In genomic region chr10:96947036-96947435, GRCh38 we compare ENCODE assay signal across 14 cellular contexts.
DNase-seq lines count a peak whose midpoint lies in the region; ATAC-seq and TF ChIP-seq lines count a peak whose summit lies in the region.
"Had no signal": no experiment of that assay in that cellular context is flagged by ENCODE, and none has a peak within 500 bp of the region (broad histone marks: within the 10 kb centered on the region; RNA-seq: fewer than 3 reads in every experiment).

No MANE protein-coding gene starts in this region.

- no peaks in the 10 kb centered on the region for H3K4me1 Mint-ChIP-seq in nephron progenitor cell

- H3K36me3 ChIP-seq in heart left ventricle (peaks cover 0 to 26% (median 17%) of the 10 kb centered on the region in 9 donors), right atrium auricular region (peaks cover under 1% of the 10 kb centered on the region), heart right ventricle (peaks cover 0 to 55% (median 0%) of the 10 kb centered on the region in 9 donors), gastroesophageal sphincter (peaks cover 0 to 6% of the 10 kb centered on the region in 2 donors)

- WGBS in heart left ventricle, 4 donors, result 51 to 61% (median 56%) methylated on average over 5 of the region's 5 CpGs
- WGBS in heart right ventricle, 2 donors, result 52 to 67% methylated on average over 5 of the region's 5 CpGs
- WGBS in gastroesophageal sphincter (ENCODE audit: low coverage in 1 of 2), 2 donors, result 83 to 95% methylated on average over 5 of the region's 5 CpGs

- TF ChIP-seq POLR2A in heart left ventricle (IDR thresholded peaks at IDR 0.05), result no peak
- no peak for TF ChIP-seq POLR2A in gastroesophageal sphincter (IDR thresholded peaks at IDR 0.05)

- intact Hi-C loops in heart left ventricle (cut with DNase I) (no loop called here), heart right ventricle (cut with DNase I) (no loop called here)

- peaks cover 31% of the 10 kb centered on the region for H3K36me3 Mint-ChIP-seq in nephron progenitor cell (ENCODE audit: low read depth)

- TF ChIP-seq CTCF in heart left ventricle (IDR thresholded peaks at IDR 0.05) (no peak), right atrium auricular region (IDR thresholded peaks at IDR 0.05) (no peak), heart right ventricle (IDR thresholded peaks at IDR 0.05) (no peak), nephron progenitor cell (IDR thresholded peaks at IDR 0.05) (no peak), gastroesophageal sphincter (IDR thresholded peaks at IDR 0.05) (no peak)

- H3K27ac ChIP-seq in heart left ventricle (peak overlapping the region in 6 of 12 donors; percentile 7 to 57 (median 24)), right atrium auricular region (peak overlapping the region in 1 of 2 donors; percentile 46), heart right ventricle (peak overlapping the region in 6 of 10 donors; percentile 11 to 61 (median 42)), gastroesophageal sphincter (no peak overlapping the region)

- no peak overlapping the region for H3K4me3 Mint-ChIP-seq in nephron progenitor cell
- H3K4me3 Mint-ChIP-seq: B cell; CD4-positive, alpha-beta memory T cell had no signal

- H3K9me3 ChIP-seq in heart left ventricle (no peaks in the 10 kb centered on the region), right atrium auricular region (no peaks in the 10 kb centered on the region), heart right ventricle (no peaks in the 10 kb centered on the region), gastroesophageal sphincter (no peaks in the 10 kb centered on the region)

- H3K27me3 Mint-ChIP-seq in nephron progenitor cell (ENCODE audit: low read depth, poor library complexity), result no peaks in the 10 kb centered on the region
- H3K27me3 Mint-ChIP-seq: B cell; CD4-positive, alpha-beta memory T cell had no signal

- DNase-seq in heart left ventricle (no peak), right atrium auricular region (ENCODE audit: low spot score) (no peak), heart right ventricle (no peak), nephron progenitor cell (no peak), medulla oblongata (ENCODE audit: extremely low spot score) (no peak)
- DNase-seq: C1 segment of cervical spinal cord; CD4-positive, alpha-beta memory T cell; COR-L47; DND-41; GDM1 had no signal

- peaks cover 0 to 23% (median 3%) of the 10 kb centered on the region in 12 donors for H3K4me1 ChIP-seq in heart left ventricle
- peaks cover 0 to 4% of the 10 kb centered on the region in 2 donors for H3K4me1 ChIP-seq in right atrium auricular region
- peaks cover 0 to 19% (median 6%) of the 10 kb centered on the region in 9 donors for H3K4me1 ChIP-seq in heart right ventricle
- H3K4me1 ChIP-seq in gastroesophageal sphincter, result peaks cover 0 to 11% (median 0%) of the 10 kb centered on the region in 3 donors

- H3K4me3 ChIP-seq in heart left ventricle (no peak overlapping the region), right atrium auricular region (no peak overlapping the region), heart right ventricle (no peak overlapping the region), gastroesophageal sphincter (no peak overlapping the region)

- H3K27ac Mint-ChIP-seq in nephron progenitor cell, result peak overlapping the region; percentile 23
- H3K27ac Mint-ChIP-seq: B cell had no signal

- no peaks in the 10 kb centered on the region for H3K27me3 ChIP-seq in heart left ventricle
- H3K27me3 ChIP-seq in right atrium auricular region, result no peaks in the 10 kb centered on the region
- H3K27me3 ChIP-seq in heart right ventricle, result no peaks in the 10 kb centered on the region
- H3K27me3 ChIP-seq in gastroesophageal sphincter, result no peaks in the 10 kb centered on the region

- TF ChIP-seq EP300 in gastroesophageal sphincter (IDR thresholded peaks at IDR 0.05), result no peak

- ATAC-seq in heart left ventricle (peak in 3 of 4 donors; percentile 62 to 86 (median 72)), heart right ventricle (peak in 6 of 8 donors; percentile 43 to 81 (median 68)), HG02678 (IDR thresholded peaks at IDR 0.05; ENCODE audit: unreplicated experiment) (no peak), gastroesophageal sphincter (no peak)
- ATAC-seq: HCT116 had no signal

- H3K9me3 Mint-ChIP-seq in nephron progenitor cell, result peaks cover 13% of the 10 kb centered on the region
- H3K9me3 Mint-ChIP-seq: CD4-positive, alpha-beta memory T cell had no signal

Comparison
In these comparisons a context has a peak if more than half of its experiments do, and no peak if none do; other contexts are left out.
1. ATAC-seq: peak in heart left ventricle (3 of 4) and heart right ventricle (6 of 8); none in HG02678 (single experiment) and gastroesophageal sphincter (single experiment).
2. H3K27ac ChIP-seq: peak in heart right ventricle (6 of 10); none in gastroesophageal sphincter (0 of 4).